9 cellular contexts compared by ENCODE assay signal in the genomic region with DNA sequence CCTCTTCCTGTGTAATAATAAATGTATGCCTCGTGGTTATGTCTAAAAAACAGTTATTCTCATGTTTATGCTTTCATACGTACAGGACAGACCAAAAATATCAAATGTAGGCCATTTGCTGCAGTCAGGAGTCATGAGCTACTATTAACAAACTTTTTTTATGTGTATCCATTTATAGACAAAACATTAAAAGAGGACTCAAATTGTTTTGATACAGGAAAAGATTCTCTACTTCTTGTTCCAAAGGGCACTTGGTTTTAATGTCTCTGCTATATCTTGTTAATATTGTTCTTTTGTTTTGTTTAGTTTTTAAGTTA.
A peak's percentile ranks its signal among the peaks of the same experiment; 100 is the strongest.
DNase-seq lines count a peak whose midpoint lies in the region; ATAC-seq and TF ChIP-seq lines count a peak whose summit lies in the region.
"Had no signal": no experiment of that assay in that cellular context is flagged by ENCODE, and none has a peak within 500 bp of the region (broad histone marks: within the 10 kb centered on the region; RNA-seq: fewer than 3 reads in every experiment).

No MANE protein-coding gene starts in this region.

- peaks cover 8% of the 10 kb centered on the region for H3K27me3 Mint-ChIP-seq in activated CD4-positive, alpha-beta T cell treated with anti-CD3 and anti-CD28 coated beads, Interleukin-2, amount 10 ng/mL, durations not matched to agents 24 days and 14 days
- H3K27me3 Mint-ChIP-seq in stimulated activated memory B cell treated with anti-CD40 and anti-IgM and Interleukin-4, amounts not matched to agents 10 μg/mL and 1 μg/mL and 100 μg/mL, for 72 hours: no peaks in the 10 kb centered on the region

- H3K4me1 ChIP-seq in esophagus squamous epithelium: peaks cover 14 to 45% (median 23%) of the 10 kb centered on the region in 3 donors

- peaks cover 11% of the 10 kb centered on the region for H3K36me3 Mint-ChIP-seq in activated CD4-positive, alpha-beta T cell treated with anti-CD3 and anti-CD28 coated beads, Interleukin-2, amount 10 ng/mL, durations not matched to agents 24 days and 14 days (ENCODE audit: low read depth)
- peaks cover 10% of the 10 kb centered on the region for H3K36me3 Mint-ChIP-seq in stimulated activated memory B cell treated with anti-CD40 and anti-IgM and Interleukin-4, amounts not matched to agents 10 μg/mL and 1 μg/mL and 100 μg/mL, for 72 hours

- H3K4me3 Mint-ChIP-seq in activated CD4-positive, alpha-beta T cell treated with anti-CD3 and anti-CD28 coated beads, Interleukin-2, amount 10 ng/mL, durations not matched to agents 24 days and 14 days: peak overlapping the region; percentile 67
- H3K4me3 Mint-ChIP-seq in stimulated activated memory B cell treated with anti-CD40 and anti-IgM and Interleukin-4, amounts not matched to agents 10 μg/mL and 1 μg/mL and 100 μg/mL, for 72 hours: no peak overlapping the region

- H3K27ac ChIP-seq in SK-N-MC (no peak overlapping the region), esophagus squamous epithelium (peak overlapping the region in 3 of 4 donors; percentile 0 to 67 (median 65))

- no peak for TF ChIP-seq POLR2A in esophagus squamous epithelium (IDR thresholded peaks at IDR 0.05)

- no peak for TF ChIP-seq CTCF in esophagus squamous epithelium (IDR thresholded peaks at IDR 0.05)

- H3K27ac Mint-ChIP-seq in activated CD4-positive, alpha-beta T cell treated with anti-CD3 and anti-CD28 coated beads, Interleukin-2, amount 10 ng/mL, durations not matched to agents 24 days and 14 days: peak overlapping the region; percentile 80
- H3K27ac Mint-ChIP-seq in stimulated activated memory B cell treated with anti-CD40 and anti-IgM and Interleukin-4, amounts not matched to agents 10 μg/mL and 1 μg/mL and 100 μg/mL, for 72 hours: peak overlapping the region; percentile 79

- peaks cover 7% of the 10 kb centered on the region for H3K9me3 Mint-ChIP-seq in activated CD4-positive, alpha-beta T cell treated with anti-CD3 and anti-CD28 coated beads, Interleukin-2, amount 10 ng/mL, durations not matched to agents 24 days and 14 days
- H3K9me3 Mint-ChIP-seq in stimulated activated memory B cell treated with anti-CD40 and anti-IgM and Interleukin-4, amounts not matched to agents 10 μg/mL and 1 μg/mL and 100 μg/mL, for 72 hours: no peaks in the 10 kb centered on the region

- DNase-seq in activated CD4-positive, alpha-beta T cell treated with anti-CD3 and anti-CD28 coated beads, Interleukin-2, amount 10 ng/mL, durations not matched to agents 24 days and 14 days: no peak
- DNase-seq in activated CD4-positive, alpha-beta T cell treated with anti-CD3 and anti-CD28 coated beads, Interleukin-2, amount 50 U/mL, for 1 hour: no peak
- DNase-seq in SK-N-MC (ENCODE audit: low read depth, low spot score) (no peak), esophagus squamous epithelium (lab: John Stamatoyannopoulos, UW) (no peak), EL (no peak), HCEC 1CT (no peak)
- DNase-seq: stimulated activated CD4-positive, alpha-beta T cell treated with anti-CD3 and anti-CD28 coated beads, Interleukin-1b, Interleukin-23, amount 100 ng/mL, for 48 hours had no signal

- intact Hi-C loops in activated CD4-positive, alpha-beta T cell treated with anti-CD3 and anti-CD28 coated beads, Interleukin-2, amount 10 ng/mL, durations not matched to agents 24 days and 14 days (cut with micrococcal nuclease): loop anchor here (1.0 to 5.0 kb wide), 8 partner anchors 33 to 226 kb away; a partner anchor contains a TSS
- intact Hi-C loops in esophagus squamous epithelium (cut with DNase I): no loop called here

- H3K9me3 ChIP-seq in SK-N-MC (ENCODE audit: low read depth, low read length) (no peaks in the 10 kb centered on the region), esophagus squamous epithelium (no peaks in the 10 kb centered on the region)

- whole genome bisulfite sequencing in esophagus squamous epithelium, 2 donors: 0% methylated on average over 2 of the region's 2 CpGs

- peaks cover 49% of the 10 kb centered on the region for H3K4me1 Mint-ChIP-seq in activated CD4-positive, alpha-beta T cell treated with anti-CD3 and anti-CD28 coated beads, Interleukin-2, amount 10 ng/mL, durations not matched to agents 24 days and 14 days
- peaks cover 64% of the 10 kb centered on the region for H3K4me1 Mint-ChIP-seq in stimulated activated memory B cell treated with anti-CD40 and anti-IgM and Interleukin-4, amounts not matched to agents 10 μg/mL and 1 μg/mL and 100 μg/mL, for 72 hours

- no peaks in the 10 kb centered on the region for H3K36me3 ChIP-seq in SK-N-MC (ENCODE audit: insufficient read depth, low read length)
- H3K36me3 ChIP-seq in esophagus squamous epithelium: no peaks in the 10 kb centered on the region

- ATAC-seq in stimulated activated memory B cell treated with anti-CD40 and anti-IgM and Interleukin-4, amounts not matched to agents 10 μg/mL and 1 μg/mL and 100 μg/mL, for 72 hours: no peak
- no peak for ATAC-seq in HG02852 (IDR thresholded peaks at IDR 0.05; ENCODE audit: unreplicated experiment)

- H3K27me3 ChIP-seq in esophagus squamous epithelium: peaks cover 0 to 23% (median 0%) of the 10 kb centered on the region in 4 donors

- no peak overlapping the region for H3K4me3 ChIP-seq in SK-N-MC
- H3K4me3 ChIP-seq in esophagus squamous epithelium: no peak overlapping the region

- peak overlapping the region; percentile 20 for H3K9ac ChIP-seq in SK-N-MC (ENCODE audit: insufficient read length)
